Comparison of ENCODE assay signal across 1 cellular context in the genomic region with DNA sequence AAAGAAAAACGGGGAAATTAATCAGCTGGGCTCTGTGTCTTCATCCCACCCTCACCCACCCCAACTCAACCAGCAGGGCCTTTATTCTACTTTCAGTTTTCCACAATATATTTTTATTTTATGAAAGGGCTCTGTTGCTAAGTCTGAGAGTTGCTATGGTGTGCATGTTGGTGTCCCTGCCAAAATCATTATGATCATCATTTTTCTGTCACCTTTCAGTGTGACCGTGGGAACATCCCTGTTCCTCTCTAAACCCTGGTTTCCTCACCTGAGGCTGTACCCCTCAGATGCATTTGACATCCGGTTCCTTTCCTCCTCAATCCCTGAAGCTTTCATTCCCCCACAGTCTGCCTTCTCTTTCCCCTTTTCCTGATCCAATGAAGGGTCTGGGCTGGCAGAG.
TF ChIP-seq lines count a peak whose summit lies in the region.

No MANE protein-coding gene starts in this region.

TF ChIP-seq in H1, 55 proteins besides CTCF, POLR2A, EP300 and RAD21:
- TF ChIP-seq PHF8 (conservative IDR thresholded peaks at IDR 0.05; ENCODE audit: low read depth, low read length) = no peak
TF ChIP-seq in H1: peak in this region for 0.
